ENCODE assay signal across 24 cellular contexts in genomic region chr13:28822161-28822560, GRCh38. TPM values are rescaled to one million over a fixed set of nuclear protein-coding genes. Genes with fewer than 3 reads are reported as not detected.
"Had no signal": no experiment of that assay in that cellular context is flagged by ENCODE, and none has a peak within 500 bp of the region (broad histone marks: within the 10 kb centered on the region; RNA-seq: fewer than 3 reads in every experiment).

No MANE protein-coding gene starts in this region.

- H3K9me3 ChIP-seq: psoas muscle had no signal

- H3K36me3 ChIP-seq: gastroesophageal sphincter, right atrium auricular region, tibial nerve had no signal

- H3K27ac ChIP-seq: gastroesophageal sphincter, parathyroid adenoma, psoas muscle, right atrium auricular region, tibial nerve had no signal

- DNase-seq: activated CD4-positive, alpha-beta T cell treated with anti-CD3 and anti-CD28 coated beads for 4 hours; activated CD4-positive, alpha-beta T cell treated with anti-CD3 and anti-CD28 coated beads, Interleukin-2, amount 50 U/mL, for 4 hours; activated effector memory CD4-positive, alpha-beta T cell treated with Interleukin-2 at 50 U/mL for 16 hours; activated naive CD4-positive, alpha-beta T cell treated with Interleukin-2 at 50 U/mL for 16 hours; central memory CD4-positive, alpha-beta T cell; dermis blood vessel endothelial cell; effector CD8-positive, alpha-beta T cell; erythroblast; hippocampal formation; kidney; left colon; mammary epithelial cell; naive thymus-derived CD4-positive, alpha-beta T cell; psoas muscle; stimulated activated CD4-positive, alpha-beta T cell treated with anti-CD3 and anti-CD28 coated beads, Interleukin-1b, Interleukin-23, amount 100 ng/mL, for 48 hours; stimulated activated CD4-positive, alpha-beta T cell treated with anti-CD3 and anti-CD28 coated beads, Interleukin-4, amount 100 ng/mL, for 4 hours; stimulated activated CD8-positive, alpha-beta memory T cell treated with anti-CD3 and anti-CD28 coated beads, Interleukin-4, amount 100 ng/mL, for 48 hours; stimulated activated naive CD8-positive, alpha-beta T cell treated with anti-CD3 and anti-CD28 coated beads, Interleukin-15, amount 100 ng/mL, for 72 hours had no signal

- H3K4me1 ChIP-seq: parathyroid adenoma, psoas muscle had no signal

- H3K27me3 ChIP-seq: right atrium auricular region had no signal

- H3K4me3 ChIP-seq: gastroesophageal sphincter, psoas muscle, right atrium auricular region, smooth muscle cell, tibial nerve had no signal

RNA-seq across cellular contexts. Expression of gene MTUS2, which starts 2.0 kb away (rescaled TPM):
- total RNA-seq: dermis blood vessel endothelial cell; T-helper 1 cell treated with Interleukin-12 subunit alpha and Interleukin-12 subunit beta and Interleukin-4 antibody, amounts not matched to agents 30 ng/mL and 1 ng/mL, for 36 hours had no signal
